Comparison of ENCODE assay signal across 31 cellular contexts in the genomic region with DNA sequence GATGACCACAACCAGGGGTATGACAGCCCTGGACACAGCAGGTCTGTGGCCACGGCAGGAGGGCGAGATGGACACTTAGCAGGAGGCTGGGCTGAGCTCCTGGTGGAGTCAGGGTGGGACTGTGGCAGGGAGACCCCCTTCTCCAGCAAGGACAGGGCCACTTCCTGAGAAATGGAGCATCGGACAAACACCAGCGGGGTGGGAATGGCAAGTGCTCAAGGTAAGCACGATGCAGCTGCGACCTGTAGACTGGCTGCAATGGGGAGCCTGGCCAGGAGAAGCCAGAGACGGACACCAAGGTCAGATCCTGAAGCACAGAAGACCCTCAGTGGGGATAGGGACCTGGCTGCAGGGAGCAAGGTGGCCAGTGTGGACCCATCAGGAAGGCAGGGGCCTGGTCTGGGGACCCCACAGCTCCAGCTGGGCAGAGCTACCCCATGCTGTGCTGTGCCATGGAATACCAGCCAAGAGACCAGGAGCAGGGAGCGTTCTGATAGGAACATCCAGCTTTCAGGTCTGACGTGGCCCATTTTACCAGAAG. TPM values are rescaled to one million over a fixed set of nuclear protein-coding genes. Genes with fewer than 3 reads are reported as not detected.
"Had no signal": no experiment of that assay in that cellular context is flagged by ENCODE, and none has a peak within 500 bp of the region (broad histone marks: within the 10 kb centered on the region; RNA-seq: fewer than 3 reads in every experiment).

No MANE protein-coding gene starts in this region.

- H3K4me2 ChIP-seq: smooth muscle cell had no signal

- H3K27ac ChIP-seq: colonic mucosa, heart left ventricle, left lung, lower lobe of right lung, parathyroid adenoma, psoas muscle, sigmoid colon, testis, transverse colon, WERI-Rb-1 had no signal

- H3K4me3 ChIP-seq: colonic mucosa, heart left ventricle, left lung, lower lobe of right lung, psoas muscle, sigmoid colon, smooth muscle cell, stomach, testis, transverse colon had no signal

- H3K4me1 ChIP-seq: colonic mucosa, left lung, lower lobe of right lung, parathyroid adenoma, psoas muscle, testis, transverse colon had no signal

- H2AFZ ChIP-seq: parathyroid adenoma had no signal

- DNase-seq: activated CD4-positive, alpha-beta memory T cell treated with anti-CD3 and anti-CD28 coated beads for 36 hours; activated CD4-positive, alpha-beta T cell treated with anti-CD3 and anti-CD28 coated beads for 48 hours; activated CD8-positive, alpha-beta memory T cell treated with anti-CD3 and anti-CD28 coated beads, Interleukin-2, amount 50 U/mL, for 48 hours; activated gamma-delta T cell; activated naive CD4-positive, alpha-beta T cell treated with anti-CD3 and anti-CD28 coated beads, Interleukin-2, amount 10 ng/mL, durations not matched to agents 7 days and 5 days; activated naive CD8-positive, alpha-beta T cell treated with anti-CD3 and anti-CD28 coated beads, Interleukin-2, amount 10 ng/mL, durations not matched to agents 7 days and 5 days; activated T-cell treated with anti-CD3 and anti-CD28 coated beads, Interleukin-2, amount 50 U/mL, for 24 hours; central memory CD4-positive, alpha-beta T cell; colonic mucosa; endodermal cell; kidney glomerular epithelial cell; left lung; lower lobe of right lung; sigmoid colon; stimulated activated CD4-positive, alpha-beta T cell treated with anti-CD3 and anti-CD28 coated beads, Interleukin-1b, Interleukin-23, amount 100 ng/mL, for 48 hours; stimulated activated CD4-positive, alpha-beta T cell treated with anti-CD3 and anti-CD28 coated beads, Interleukin-4, amount 100 ng/mL, for 4 hours; stimulated activated CD8-positive, alpha-beta memory T cell treated with anti-CD3 and anti-CD28 coated beads, Interleukin-4, amount 100 ng/mL, for 48 hours; stomach; SW 1271; T1000; testis; transverse colon; WERI-Rb-1 had no signal

- H3K9ac ChIP-seq: parathyroid adenoma had no signal

- H3K36me3 ChIP-seq: colonic mucosa, heart left ventricle, left lung, lower lobe of right lung, sigmoid colon, stomach, transverse colon had no signal

- H3K9me3 ChIP-seq: colonic mucosa, heart left ventricle, left lung, lower lobe of right lung, psoas muscle, sigmoid colon, stomach, testis, transverse colon had no signal

- H3K27me3 ChIP-seq: colonic mucosa, heart left ventricle, left lung, sigmoid colon, stomach, testis, transverse colon had no signal

RNA-seq across cellular contexts. Expression of a gene that starts 29.2 kb away (rescaled TPM):
- total RNA-seq: activated CD8-positive, alpha-beta memory T cell treated with anti-CD3 and anti-CD28 coated beads for 36 hours; astrocyte; esophagus mucosa; heart left ventricle; natural killer cell treated with Interleukin-12 subunit alpha and Interleukin-12 subunit beta and Interleukin-15 and Interleukin-18, amount 100 ng/mL, for 72 hours; psoas muscle; smooth muscle cell; stomach had no signal
- polyA plus RNA-seq: heart left ventricle, psoas muscle had no signal
